Comparison of ENCODE assay signal across 1 cellular context in the genomic region with DNA sequence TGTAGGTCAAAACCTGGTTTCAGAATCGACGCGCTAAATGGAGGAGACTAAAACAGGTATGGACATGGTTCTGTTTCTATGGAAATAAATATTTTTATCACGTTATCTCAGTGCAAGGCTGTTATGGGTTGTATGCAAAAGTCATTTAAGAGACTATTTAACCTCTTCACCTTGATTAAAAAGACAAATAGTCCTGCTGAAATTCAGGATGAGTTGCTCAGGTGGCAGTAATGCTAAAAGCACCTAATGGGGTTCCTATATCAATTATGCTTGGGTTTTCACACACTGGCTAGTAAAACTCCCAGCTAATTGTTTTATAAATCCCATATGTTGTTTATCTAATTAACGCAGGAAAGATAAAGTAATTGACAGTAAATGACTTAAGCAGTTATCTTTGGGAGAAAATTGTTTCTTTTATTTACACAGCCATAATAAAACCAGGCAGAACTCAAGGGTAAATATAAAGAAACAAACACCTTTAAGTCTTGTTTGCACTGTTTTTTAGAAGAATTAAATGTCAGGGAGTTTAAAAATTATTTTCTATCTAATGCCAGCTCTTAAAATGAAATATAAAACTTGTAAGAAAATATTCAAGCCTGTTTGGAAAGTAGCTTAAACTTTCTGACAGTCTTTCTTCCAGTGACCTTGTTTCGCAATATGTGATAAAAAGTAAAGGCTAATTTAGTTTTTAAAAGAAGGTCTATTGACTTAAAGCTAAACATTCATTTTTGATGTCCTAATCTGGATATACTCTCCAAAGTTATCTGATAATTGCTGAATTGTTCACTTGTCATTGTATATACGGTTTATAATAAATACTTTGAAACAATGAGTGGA.
TF ChIP-seq lines count a peak whose summit lies in the region.

No MANE protein-coding gene starts in this region.

TF ChIP-seq in GM12878, 131 proteins besides CTCF, POLR2A, EP300 and RAD21:
- no peak for TF ChIP-seq BCL3 (IDR thresholded peaks at IDR 0.05; ENCODE audit: borderline replicate concordance, insufficient read depth, low read depth, low read length, poor library complexity, severe bottlenecking)
- TF ChIP-seq E2F4 (IDR thresholded peaks at IDR 0.05; ENCODE audit: low read depth, low read length): no peak
- no peak for TF ChIP-seq RAD51 (IDR thresholded peaks at IDR 0.05)
- no peak for TF ChIP-seq CUX1 (IDR thresholded peaks at IDR 0.05; ENCODE audit: insufficient replicate concordance, low read depth, low read length)
- no peak for TF ChIP-seq RB1 (IDR thresholded peaks at IDR 0.05; ENCODE audit: borderline replicate concordance)
- TF ChIP-seq TAF1 (IDR thresholded peaks at IDR 0.05; ENCODE audit: borderline replicate concordance, low read depth, low read length): no peak
- no peak for TF ChIP-seq SMAD1 (IDR thresholded peaks at IDR 0.05; ENCODE audit: low read depth, partially characterized antibody)
- no peak for TF ChIP-seq CHD4 (IDR thresholded peaks at IDR 0.05)
- TF ChIP-seq TARDBP (IDR thresholded peaks at IDR 0.05; ENCODE audit: borderline replicate concordance): no peak
- no peak for TF ChIP-seq FOXK2 (IDR thresholded peaks at IDR 0.05)
- TF ChIP-seq, protein P1, sequence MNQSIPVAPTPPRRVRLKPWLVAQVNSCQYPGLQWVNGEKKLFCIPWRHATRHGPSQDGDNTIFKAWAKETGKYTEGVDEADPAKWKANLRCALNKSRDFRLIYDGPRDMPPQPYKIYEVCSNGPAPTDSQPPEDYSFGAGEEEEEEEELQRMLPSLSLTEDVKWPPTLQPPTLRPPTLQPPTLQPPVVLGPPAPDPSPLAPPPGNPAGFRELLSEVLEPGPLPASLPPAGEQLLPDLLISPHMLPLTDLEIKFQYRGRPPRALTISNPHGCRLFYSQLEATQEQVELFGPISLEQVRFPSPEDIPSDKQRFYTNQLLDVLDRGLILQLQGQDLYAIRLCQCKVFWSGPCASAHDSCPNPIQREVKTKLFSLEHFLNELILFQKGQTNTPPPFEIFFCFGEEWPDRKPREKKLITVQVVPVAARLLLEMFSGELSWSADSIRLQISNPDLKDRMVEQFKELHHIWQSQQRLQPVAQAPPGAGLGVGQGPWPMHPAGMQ (IDR thresholded peaks at IDR 0.05; ENCODE audit: borderline replicate concordance): no peak
- no peak for TF ChIP-seq TCF7 (IDR thresholded peaks at IDR 0.05; ENCODE audit: borderline replicate concordance)
- no peak for TF ChIP-seq CBX5 (IDR thresholded peaks at IDR 0.05; ENCODE audit: low read depth)
- no peak for TF ChIP-seq NFIC (IDR thresholded peaks at IDR 0.05; ENCODE audit: low read depth, low read length)
- no peak for TF ChIP-seq HSF1 (IDR thresholded peaks at IDR 0.05; ENCODE audit: low read depth, low read length)
- no peak for TF ChIP-seq ZSCAN29 (IDR thresholded peaks at IDR 0.05)
- no peak for TF ChIP-seq WRNIP1 (IDR thresholded peaks at IDR 0.05; ENCODE audit: borderline replicate concordance, low read depth, low read length)
TF ChIP-seq in GM12878: peak in this region for 0.
